In the genomic region with DNA sequence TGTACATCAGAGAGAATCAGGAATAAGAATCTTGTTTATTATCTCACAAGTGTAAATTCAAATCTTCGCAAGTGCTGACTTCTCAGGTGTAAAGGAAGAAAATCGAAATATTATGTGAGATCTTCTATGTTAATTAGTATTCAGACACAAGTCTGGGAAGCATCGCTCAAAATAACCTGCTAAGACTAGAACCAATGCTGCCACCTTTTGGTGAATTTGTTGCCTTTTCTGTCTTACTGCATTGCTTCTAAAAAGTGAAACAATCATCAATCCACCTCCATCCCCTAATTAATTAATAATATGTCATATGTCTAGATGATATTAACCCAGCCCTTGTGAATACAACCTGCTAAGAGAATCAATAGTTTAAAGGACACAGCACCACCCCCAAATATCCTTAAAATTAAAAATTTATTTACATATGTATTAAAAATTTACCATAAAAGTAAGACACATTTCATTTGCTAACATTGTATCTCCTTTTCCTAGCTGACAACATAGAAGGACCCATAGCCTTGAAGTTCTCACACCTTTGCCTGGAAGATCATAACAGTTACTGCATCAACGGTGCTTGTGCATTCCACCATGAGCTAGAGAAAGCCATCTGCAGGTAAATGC, we compare ENCODE assay signal across 8 cellular contexts. TPM values are rescaled to one million over a fixed set of nuclear protein-coding genes. Genes with fewer than 3 reads are reported as not detected.
DNase-seq lines count a peak whose midpoint lies in the region; ATAC-seq and TF ChIP-seq lines count a peak whose summit lies in the region.

No MANE protein-coding gene starts in this region.

- H3K36me3 ChIP-seq in RWPE2 (ENCODE audit: low read depth) (peaks cover 63% of the 10 kb centered on the region), ovary (no peaks in the 10 kb centered on the region)

- H3K9me3 ChIP-seq in RWPE2 (ENCODE audit: severe bottlenecking) (no peaks in the 10 kb centered on the region), ovary (no peaks in the 10 kb centered on the region)

- peaks cover 7% of the 10 kb centered on the region for H3K4me1 Mint-ChIP-seq in activated naive CD8-positive, alpha-beta T cell treated with anti-CD3 and anti-CD28 coated beads for 36 hours

- TF ChIP-seq EP300 in ovary (IDR thresholded peaks at IDR 0.05): no peak

- intact Hi-C loops in ovary (cut with DNase I): no loop called here

- H3K27me3 ChIP-seq in RWPE2 (ENCODE audit: insufficient read depth, poor library complexity, severe bottlenecking) (no peaks in the 10 kb centered on the region), ovary (no peaks in the 10 kb centered on the region)

- TF ChIP-seq CTCF in RWPE2 (IDR thresholded peaks at IDR 0.05; ENCODE audit: poor library complexity, severe bottlenecking) (peak; percentile 91), ovary (IDR thresholded peaks at IDR 0.05) (peak in 2 of 3 donors; percentile 17 to 29)

- no peak overlapping the region for H3K27ac Mint-ChIP-seq in activated naive CD8-positive, alpha-beta T cell treated with anti-CD3 and anti-CD28 coated beads for 36 hours

- H3K4me3 Mint-ChIP-seq in activated naive CD8-positive, alpha-beta T cell treated with anti-CD3 and anti-CD28 coated beads for 36 hours: no peak overlapping the region

- no peak for TF ChIP-seq POLR2A in ovary (IDR thresholded peaks at IDR 0.05)

- DNase-seq in DMS153 (lab: John Stamatoyannopoulos, UW) (peak; percentile 38), HT1080 (ENCODE audit: low read depth) (peak; percentile 51), RWPE2 (ENCODE audit: low spot score) (no peak), fibroblast of gingiva (ENCODE audit: low read depth) (peak; percentile 62), ovary (no peak)
- DNase-seq in activated naive CD8-positive, alpha-beta T cell treated with anti-CD3 and anti-CD28 coated beads for 36 hours: no peak

- H3K4me1 ChIP-seq in RWPE2 (ENCODE audit: insufficient read depth, poor library complexity, severe bottlenecking): peaks cover 34% of the 10 kb centered on the region
- H3K4me1 ChIP-seq in ovary (ENCODE audit: insufficient read depth): no peaks in the 10 kb centered on the region

- H3K9me3 Mint-ChIP-seq in activated naive CD8-positive, alpha-beta T cell treated with anti-CD3 and anti-CD28 coated beads for 36 hours: no peaks in the 10 kb centered on the region

- H3K4me3 ChIP-seq in RWPE2 (ENCODE audit: severe bottlenecking): no peak overlapping the region
- H3K4me3 ChIP-seq in ovary: no peak overlapping the region

- H3K27me3 Mint-ChIP-seq in activated naive CD8-positive, alpha-beta T cell treated with anti-CD3 and anti-CD28 coated beads for 36 hours: no peaks in the 10 kb centered on the region

- H3K27ac ChIP-seq in RWPE2 (ENCODE audit: poor library complexity, severe bottlenecking): no peak overlapping the region
- no peak overlapping the region for H3K27ac ChIP-seq in ovary

- ATAC-seq in GM18868 (IDR thresholded peaks at IDR 0.05; ENCODE audit: unreplicated experiment) (peak; percentile 53), RWPE2 (ENCODE audit: low read depth) (0 out of 3 replicates have a peak, but pooled peaks have one; percentile 37), HG02973 (IDR thresholded peaks at IDR 0.05; ENCODE audit: unreplicated experiment) (no peak)

- WGBS in ovary, 3 donors: 22 to 26% (median 22%) methylated on average over 4 of the region's 4 CpGs

- H3K36me3 Mint-ChIP-seq in activated naive CD8-positive, alpha-beta T cell treated with anti-CD3 and anti-CD28 coated beads for 36 hours: no peaks in the 10 kb centered on the region

RNA-seq across cellular contexts. Expression of gene EPGN, which starts 3.5 kb away (rescaled TPM):
- not detected in 2 replicates for total RNA-seq in HT1080 (2014; rRNA removed; shearing (Covaris generic))
- polyA plus RNA-seq in HT1080 (2015; cell fraction: cytosol; rRNA removed): not detected in 2 replicates
- polyA plus RNA-seq in HT1080 (2015; cell fraction: nucleus; rRNA removed): not detected in 2 replicates
- 1 to 10 TPM in 1 of 7 donors, under 1 TPM in 3, not detected in 3; 0.18 to 6.5 (median 0.35) TPM for total RNA-seq in ovary
- polyA plus RNA-seq in ovary: under 1 TPM; 0.19 to 0.40 TPM
- not detected for total RNA-seq in activated naive CD8-positive, alpha-beta T cell treated with anti-CD3 and anti-CD28 coated beads for 36 hours

RNA-seq across cellular contexts. Expression of gene EREG, which starts 53.1 kb away (rescaled TPM):
- total RNA-seq in HT1080 (2014; rRNA removed; shearing (Covaris generic)): not detected in 2 replicates
- not detected in 2 replicates for polyA plus RNA-seq in HT1080 (2015; cell fraction: cytosol; rRNA removed)
- polyA plus RNA-seq in HT1080 (2015; cell fraction: nucleus; rRNA removed): not detected in 2 replicates
- total RNA-seq in ovary: under 1 TPM in 5 of 7 donors, not detected in 2; 0.08 to 0.57 (median 0.15) TPM
- 1 to 10 TPM in 1 of 2 donors, under 1 TPM in 1; 0.04 to 3.9 TPM for polyA plus RNA-seq in ovary
- not detected for total RNA-seq in activated naive CD8-positive, alpha-beta T cell treated with anti-CD3 and anti-CD28 coated beads for 36 hours

Comparison
In these comparisons a context has a peak if more than half of its experiments do, and no peak if none do; other contexts are left out.
1. DNase-seq: peak in DMS153 (single experiment), HT1080 (single experiment) and fibroblast of gingiva (single experiment); none in RWPE2 (single experiment), ovary (0 of 5) and activated naive CD8-positive, alpha-beta T cell treated with anti-CD3 and anti-CD28 coated beads for 36 hours (single experiment).